16 cellular contexts compared by ENCODE assay signal in genomic region chr5:92979716-92980115, GRCh38.
"Had no signal": no experiment of that assay in that cellular context is flagged by ENCODE, and none has a peak within 500 bp of the region (broad histone marks: within the 10 kb centered on the region; RNA-seq: fewer than 3 reads in every experiment).

No MANE protein-coding gene starts in this region.

- H3K9me3 ChIP-seq: body of pancreas, tibial artery had no signal

- DNase-seq: activated B cell treated with CpG ODN at 0.5 μM for 24 hours; activated CD4-positive, alpha-beta memory T cell treated with anti-CD3 and anti-CD28 coated beads, Interleukin-2, amount 10 ng/mL, durations not matched to agents 7 days and 5 days; activated CD4-positive, alpha-beta T cell treated with anti-CD3 and anti-CD28 coated beads for 4 hours; activated CD8-positive, alpha-beta memory T cell treated with anti-CD3 and anti-CD28 coated beads, Interleukin-2, amount 10 ng/mL, durations not matched to agents 7 days and 5 days; activated naive CD4-positive, alpha-beta T cell; activated naive CD8-positive, alpha-beta T cell treated with anti-CD3 and anti-CD28 coated beads, Interleukin-2, amount 10 ng/mL, durations not matched to agents 7 days and 5 days; body of pancreas; central memory CD4-positive, alpha-beta T cell; left colon; stimulated activated CD4-positive, alpha-beta T cell treated with anti-CD3 and anti-CD28 coated beads, Interleukin-2, amount 100 ng/mL, for 24 hours; stimulated activated naive CD4-positive, alpha-beta T cell treated with Interleukin-2 at 50 U/mL for 16 hours; T-cell; tibial artery had no signal

- H3K4me3 ChIP-seq: body of pancreas, lung, tibial artery had no signal

- ATAC-seq: activated CD8-positive, alpha-beta memory T cell treated with anti-CD3 and anti-CD28 coated beads, Interleukin-2, amount 10 ng/mL, durations not matched to agents 7 days and 5 days; body of pancreas; left colon; T-cell had no signal

- H3K27me3 ChIP-seq: body of pancreas, tibial artery had no signal

- H3K9ac ChIP-seq: parathyroid adenoma had no signal

- H3K4me1 ChIP-seq: body of pancreas, parathyroid adenoma, tibial artery had no signal

- FAIRE-seq: colon had no signal

- H3K36me3 ChIP-seq: tibial artery had no signal

- H3K27ac ChIP-seq: body of pancreas, parathyroid adenoma, tibial artery had no signal
